In the genomic region with DNA sequence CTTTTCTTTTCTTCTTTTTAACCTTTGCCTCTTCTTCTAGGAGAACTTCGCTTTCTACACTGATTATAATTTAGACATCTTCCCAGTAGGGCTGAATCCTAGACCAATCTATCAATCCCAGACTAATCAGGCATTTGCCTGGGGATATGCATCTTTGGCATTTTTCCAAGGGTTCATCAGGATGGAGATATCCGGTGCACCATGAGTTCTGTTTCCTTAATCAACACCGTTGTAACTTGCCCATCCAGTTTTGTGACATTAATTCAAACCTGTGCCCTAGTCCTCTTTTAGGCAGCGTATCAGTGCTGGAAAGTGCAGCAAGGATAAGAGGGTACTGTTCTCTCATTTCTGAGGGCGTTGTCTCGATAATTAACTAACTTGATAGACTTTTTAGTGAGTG, we compare ENCODE assay signal across 1 cellular context.
TF ChIP-seq lines count a peak whose summit lies in the region.

No MANE protein-coding gene starts in this region.

TF ChIP-seq in SK-N-SH treated with all-trans-retinoic acid at 6 μM for 48 hours, 23 proteins besides CTCF, POLR2A, EP300 and RAD21 (continued from another document):
- no peak for TF ChIP-seq PATZ1 (CRISPR knock-in tag; IDR thresholded peaks at IDR 0.05; ENCODE audit: borderline replicate concordance)
- TF ChIP-seq ZNF70 (CRISPR knock-in tag; IDR thresholded peaks at IDR 0.05), result no peak
- TF ChIP-seq OSR1 (CRISPR knock-in tag; IDR thresholded peaks at IDR 0.05), result no peak
- no peak for TF ChIP-seq ZNF8 (CRISPR knock-in tag; IDR thresholded peaks at IDR 0.05)
- no peak for TF ChIP-seq TOX (CRISPR knock-in tag; IDR thresholded peaks at IDR 0.05; ENCODE audit: borderline replicate concordance)
- no peak for TF ChIP-seq ZFP3 (CRISPR knock-in tag; IDR thresholded peaks at IDR 0.05)
- TF ChIP-seq ZFP30 (CRISPR knock-in tag; IDR thresholded peaks at IDR 0.05), result no peak
- TF ChIP-seq ZC3H10 (CRISPR knock-in tag; IDR thresholded peaks at IDR 0.05), result no peak
- no peak for TF ChIP-seq ZNF565 (CRISPR knock-in tag; conservative IDR thresholded peaks at IDR 0.05; ENCODE audit: low read depth)
- no peak for TF ChIP-seq POU6F1 (CRISPR knock-in tag; IDR thresholded peaks at IDR 0.05; ENCODE audit: borderline replicate concordance, low read depth)
- no peak for TF ChIP-seq CSDC2 (CRISPR knock-in tag; IDR thresholded peaks at IDR 0.05)
- no peak for TF ChIP-seq ESRRG (CRISPR knock-in tag; IDR thresholded peaks at IDR 0.05)
